Comparison of ENCODE assay signal across 9 cellular contexts in the genomic region with DNA sequence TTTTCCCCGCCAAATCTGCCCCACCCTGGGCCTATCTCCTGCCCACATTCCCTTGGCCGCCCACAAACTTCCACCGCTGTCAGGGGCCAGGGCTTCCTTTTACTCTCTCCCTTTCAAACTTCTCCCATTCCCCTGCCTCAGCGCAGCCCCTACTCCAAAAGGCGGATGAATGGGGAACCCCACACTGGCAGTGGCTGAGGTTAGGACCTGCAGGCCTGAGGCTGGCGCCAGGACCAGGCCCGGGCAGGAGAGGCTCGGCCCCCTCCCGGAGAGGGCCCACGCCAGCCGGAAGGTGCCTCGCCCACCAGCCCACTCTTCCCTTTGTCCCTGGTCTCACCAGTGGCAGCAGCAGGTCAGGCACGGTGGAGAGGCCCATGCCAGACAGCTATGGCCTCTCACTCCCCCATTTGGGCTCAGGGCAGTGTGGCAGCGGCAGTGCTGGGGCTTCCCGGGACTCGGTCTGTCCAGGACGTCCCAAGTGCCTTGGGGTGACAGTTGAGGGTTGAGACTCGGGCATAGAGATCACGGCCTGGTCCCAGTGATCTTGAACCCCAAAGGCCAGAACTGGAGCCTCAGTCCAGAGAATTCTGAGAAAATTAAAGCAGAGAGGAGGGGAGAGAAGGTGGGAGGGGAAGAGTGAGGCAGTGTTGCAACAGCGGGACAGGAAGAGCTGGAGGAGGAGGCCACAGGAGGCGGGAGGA. TPM values are rescaled to one million over a fixed set of nuclear protein-coding genes. Genes with fewer than 3 reads are reported as not detected.
DNase-seq lines count a peak whose midpoint lies in the region; ATAC-seq, FAIRE-seq and TF ChIP-seq lines count a peak whose summit lies in the region.
"Had no signal": no experiment of that assay in that cellular context is flagged by ENCODE, and none has a peak within 500 bp of the region (broad histone marks: within the 10 kb centered on the region; RNA-seq: fewer than 3 reads in every experiment).

Gene TNFRSF1A (minus strand): TSS at position 638 of the 701 bp plus-strand sequence. CDS start 262 bp downstream, at position 376.

- no peaks in the 10 kb centered on the region for H3K9me1 ChIP-seq in keratinocyte (ENCODE audit: control insufficient read depth, extremely low read depth, insufficient read depth, low read length)

- peak within 1 kb of the TSS; percentile 90 for H3K9ac ChIP-seq in keratinocyte (ENCODE audit: control insufficient read depth, extremely low read depth, insufficient read depth, low read length)
- H3K9ac ChIP-seq in smooth muscle cell (ENCODE audit: low read depth): peak within 1 kb of the TSS; percentile 94

- TF ChIP-seq CTCF in C4-2B (conservative IDR thresholded peaks at IDR 0.05) (no peak), chondrocyte (IDR thresholded peaks at IDR 0.05) (peak; percentile 20), keratinocyte (optimal IDR thresholded peaks at IDR 0.05 in 1 of 3, IDR thresholded peaks at IDR 0.05 in 1 of 3, conservative IDR thresholded peaks at IDR 0.05 in 1 of 3; ENCODE audit: extremely low read depth in 1 of 3, insufficient read depth in 2 of 3, low read length in 3 of 3) (no peak), smooth muscle cell (IDR thresholded peaks at IDR 0.05; ENCODE audit: borderline replicate concordance, insufficient read depth, poor library complexity, severe bottlenecking) (no peak)

- peak within 1 kb of the TSS; percentile 98 for H3K27ac ChIP-seq in C4-2B
- H3K27ac ChIP-seq in keratinocyte (ENCODE audit: control insufficient read depth, insufficient read depth, low read length): peak within 1 kb of the TSS; percentile 98
- H3K27ac ChIP-seq in smooth muscle cell (ENCODE audit: low read depth): peak within 1 kb of the TSS; percentile 98

- H3K4me2 ChIP-seq in keratinocyte (ENCODE audit: control insufficient read depth, extremely low read depth, insufficient read depth, low read depth, low read length) (peak within 1 kb of the TSS; percentile 88), smooth muscle cell (peak within 1 kb of the TSS; percentile 90)

- H3K4me3 ChIP-seq in keratinocyte (ENCODE audit: control insufficient read depth in 2 of 3, extremely low read depth in 1 of 3, insufficient read depth in 2 of 3, low read depth in 1 of 3, low read length in 3 of 3) (peak within 1 kb of the TSS; percentile 65 to 96 (median 83)), smooth muscle cell (peak within 1 kb of the TSS; percentile 70)

- FAIRE-seq in keratinocyte (lab: Jason Lieb, UNC): peak; percentile 88

- ATAC-seq in HG03457 (IDR thresholded peaks at IDR 0.05; ENCODE audit: unreplicated experiment) (no peak), GM18870 (IDR thresholded peaks at IDR 0.05; ENCODE audit: unreplicated experiment) (no peak)

- peaks cover 4% of the 10 kb centered on the region for H3K36me3 Mint-ChIP-seq in T-helper 1 cell treated with Interleukin-12 subunit alpha and Interleukin-12 subunit beta and Interleukin-4 antibody, amounts not matched to agents 30 μg/mL and 1 μg/mL, for 36 hours (ENCODE audit: low read depth)
- H3K36me3 Mint-ChIP-seq in chondrocyte (ENCODE audit: low read depth): peaks cover 3% of the 10 kb centered on the region

- peaks cover 6% of the 10 kb centered on the region for H4K20me1 ChIP-seq in keratinocyte (ENCODE audit: control insufficient read depth, extremely low read depth, insufficient read depth, low read length)
- H4K20me1 ChIP-seq in smooth muscle cell (ENCODE audit: low read depth): peaks cover 28% of the 10 kb centered on the region

- H3F3A ChIP-seq in smooth muscle cell (ENCODE audit: low read depth): peaks cover 27% of the 10 kb centered on the region

- peak within 1 kb of the TSS; percentile 67 for H2AFZ ChIP-seq in keratinocyte (ENCODE audit: control insufficient read depth, low read length)
- peak within 1 kb of the TSS; percentile 29 for H2AFZ ChIP-seq in smooth muscle cell (ENCODE audit: low read depth)

- H3K79me2 ChIP-seq in keratinocyte (ENCODE audit: control insufficient read depth, insufficient read depth, low read length): peaks cover 51% of the 10 kb centered on the region
- H3K79me2 ChIP-seq in smooth muscle cell (ENCODE audit: low read depth): peaks cover 56% of the 10 kb centered on the region

- H3K9me3 ChIP-seq in keratinocyte (ENCODE audit: control insufficient read depth, low read depth, low read length): no peaks in the 10 kb centered on the region
- no peaks in the 10 kb centered on the region for H3K9me3 ChIP-seq in smooth muscle cell (replicated peaks; ENCODE audit: low read depth)

- H3K9me3 Mint-ChIP-seq in T-helper 1 cell treated with Interleukin-12 subunit alpha and Interleukin-12 subunit beta and Interleukin-4 antibody, amounts not matched to agents 30 μg/mL and 1 μg/mL, for 36 hours: no peaks in the 10 kb centered on the region
- no peaks in the 10 kb centered on the region for H3K9me3 Mint-ChIP-seq in chondrocyte (ENCODE audit: low read depth)
- H3K9me3 Mint-ChIP-seq: stimulated activated naive CD8-positive, alpha-beta T cell treated with anti-CD3 and anti-CD28 coated beads, Interleukin-15, Interleukin-2, amounts not matched to agents 100 ng/mL and 50 ng/mL, for 24 hours had no signal

- H3K27me3 ChIP-seq in keratinocyte (ENCODE audit: control insufficient read depth, extremely low read depth, insufficient read depth, low read length) (no peaks in the 10 kb centered on the region), smooth muscle cell (ENCODE audit: low read depth) (no peaks in the 10 kb centered on the region)

- peaks cover 53% of the 10 kb centered on the region for H3K4me1 ChIP-seq in keratinocyte (ENCODE audit: control insufficient read depth, extremely low read depth, insufficient read depth, low read length)
- peaks cover 36% of the 10 kb centered on the region for H3K4me1 ChIP-seq in smooth muscle cell (ENCODE audit: low read depth)

- peak within 1 kb of the TSS; percentile 85 for H3K27ac Mint-ChIP-seq in T-helper 1 cell treated with Interleukin-12 subunit alpha and Interleukin-12 subunit beta and Interleukin-4 antibody, amounts not matched to agents 30 μg/mL and 1 μg/mL, for 36 hours
- H3K27ac Mint-ChIP-seq in chondrocyte (ENCODE audit: unreplicated experiment): no peak within 1 kb of the TSS
- H3K27ac Mint-ChIP-seq: stimulated activated naive CD8-positive, alpha-beta T cell treated with anti-CD3 and anti-CD28 coated beads, Interleukin-15, Interleukin-2, amounts not matched to agents 100 ng/mL and 50 ng/mL, for 24 hours had no signal

- dilution Hi-C loops in keratinocyte (cut with MboI; ENCODE audit: extremely low pct_ligation_motif_present, low sequenced_read_pairs): no loop called here

- H3K4me1 Mint-ChIP-seq in T-helper 1 cell treated with Interleukin-12 subunit alpha and Interleukin-12 subunit beta and Interleukin-4 antibody, amounts not matched to agents 30 μg/mL and 1 μg/mL, for 36 hours (ENCODE audit: low read depth): peaks cover 36% of the 10 kb centered on the region
- H3K4me1 Mint-ChIP-seq in chondrocyte (ENCODE audit: low read depth): peaks cover 28% of the 10 kb centered on the region

- DNase-seq in HK-2 (ENCODE audit: unreplicated experiment): peak; percentile 57
- peak; percentile 92 for DNase-seq in chondrocyte (ENCODE audit: low spot score)
- no peak for DNase-seq in keratinocyte (ENCODE audit: low read depth, low spot score)
- no peak for DNase-seq in smooth muscle cell (lab: John Stamatoyannopoulos, UW; ENCODE audit: unreplicated experiment)

- H3K27me3 Mint-ChIP-seq in T-helper 1 cell treated with Interleukin-12 subunit alpha and Interleukin-12 subunit beta and Interleukin-4 antibody, amounts not matched to agents 30 μg/mL and 1 μg/mL, for 36 hours (ENCODE audit: low read depth): no peaks in the 10 kb centered on the region
- no peaks in the 10 kb centered on the region for H3K27me3 Mint-ChIP-seq in chondrocyte (ENCODE audit: low read depth)
- H3K27me3 Mint-ChIP-seq: stimulated activated naive CD8-positive, alpha-beta T cell treated with anti-CD3 and anti-CD28 coated beads, Interleukin-15, Interleukin-2, amounts not matched to agents 100 ng/mL and 50 ng/mL, for 24 hours had no signal

- under 1% methylated on average over 18 of the region's 21 CpGs for WGBS in smooth muscle cell (ENCODE audit: low lambda C conversion rate)

- H3K4me3 Mint-ChIP-seq in T-helper 1 cell treated with Interleukin-12 subunit alpha and Interleukin-12 subunit beta and Interleukin-4 antibody, amounts not matched to agents 30 μg/mL and 1 μg/mL, for 36 hours: no peak within 1 kb of the TSS
- H3K4me3 Mint-ChIP-seq in chondrocyte (ENCODE audit: unreplicated experiment): no peak within 1 kb of the TSS
- H3K4me3 Mint-ChIP-seq: stimulated activated naive CD8-positive, alpha-beta T cell treated with anti-CD3 and anti-CD28 coated beads, Interleukin-15, Interleukin-2, amounts not matched to agents 100 ng/mL and 50 ng/mL, for 24 hours had no signal

- peaks cover 2 to 4% of the 10 kb centered on the region in 2 experiments for H3K36me3 ChIP-seq in keratinocyte (ENCODE audit: control insufficient read depth in 2 of 2, extremely low read depth in 1 of 2, insufficient read depth in 2 of 2, low read length in 2 of 2)
- H3K36me3 ChIP-seq in smooth muscle cell (ENCODE audit: low read depth): no peaks in the 10 kb centered on the region

RNA-seq across cellular contexts. Expression of gene TNFRSF1A, which starts in this region (rescaled TPM):
- total RNA-seq in chondrocyte (88.5 to 128 TPM (median 127 TPM) in 3 replicates), smooth muscle cell (110 and 139 TPM in 2 replicates)
- polyA plus RNA-seq in keratinocyte (54.0 to 157 TPM (median 101 TPM) in 3 replicates), smooth muscle cell (144 and 148 TPM in 2 replicates)
- polyA plus RNA-seq in keratinocyte (2011; ENCODE audit: low read depth): 24.9 TPM
- 87.5 and 120 TPM in 2 replicates for polyA plus RNA-seq in keratinocyte (2011; cell fraction: cytosol; rRNA removed)
- polyA plus RNA-seq in keratinocyte (2011; cell fraction: nucleus; rRNA removed): 212 and 216 TPM in 2 replicates
- polyA plus RNA-seq in keratinocyte (2012; ENCODE audit: low replicate concordance): 88.6 and 105 TPM in 2 replicates
- polyA minus RNA-seq in keratinocyte: 62.7 to 254 TPM (median 79.8 TPM) in 3 replicates
- polyA minus RNA-seq in keratinocyte (2011; cell fraction: cytosol; rRNA and poly(A)+ RNA removed): 106 TPM
- polyA minus RNA-seq in keratinocyte (2011; cell fraction: nucleus; rRNA and poly(A)+ RNA removed): 109 and 203 TPM in 2 replicates

Comparison
In these comparisons a context has a peak if more than half of its experiments do, and no peak if none do; other contexts are left out.
1. DNase-seq: peak in HK-2 (single experiment) and chondrocyte (single experiment); none in keratinocyte (single experiment) and smooth muscle cell (single experiment).
2. Peak in every context shown above with its lines, with median percentiles within 50 percentile points of each other: H3K27ac ChIP-seq.